In the genomic region with DNA sequence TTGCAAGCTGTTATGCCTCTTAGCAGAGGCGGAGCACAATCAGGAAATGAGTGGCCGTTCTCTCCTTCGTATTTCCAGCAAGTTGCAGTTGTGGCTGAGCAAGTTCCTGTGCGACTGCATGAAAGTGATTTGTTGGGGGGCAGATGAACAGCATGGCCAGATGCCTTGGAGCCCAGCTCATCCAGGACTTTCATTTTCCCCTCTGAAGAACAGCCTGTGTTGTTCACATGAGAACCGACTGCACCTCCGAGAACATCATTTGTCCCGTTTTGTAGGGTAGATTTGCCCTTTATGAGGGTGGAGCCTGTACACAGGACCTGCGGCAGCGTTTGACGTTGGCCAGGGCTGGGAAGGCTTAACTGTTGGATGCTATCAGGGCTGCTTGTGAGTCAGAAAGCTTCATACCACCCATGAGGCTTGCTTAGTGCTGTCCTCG, we compare ENCODE assay signal across 9 cellular contexts.
A peak's percentile ranks its signal among the peaks of the same experiment; 100 is the strongest.
DNase-seq lines count a peak whose midpoint lies in the region; TF ChIP-seq lines count a peak whose summit lies in the region.
"Had no signal": no experiment of that assay in that cellular context is flagged by ENCODE, and none has a peak within 500 bp of the region (broad histone marks: within the 10 kb centered on the region; RNA-seq: fewer than 3 reads in every experiment).

No MANE protein-coding gene starts in this region.

- peak; percentile 6 for DNase-seq in activated CD4-positive, CD25-positive, alpha-beta regulatory T cell treated with anti-CD3 and anti-CD28 coated beads, Interleukin-2, amount 50 U/mL, for 16 hours (ENCODE audit: low read depth, low spot score)
- DNase-seq in activated CD4-positive, CD25-positive, alpha-beta regulatory T cell treated with anti-CD3 and anti-CD28 coated beads, Interleukin-2, amount 50 U/mL, for 72 hours: no peak
- DNase-seq in activated T-helper 9 cell treated with anti-CD3 and anti-CD28 coated beads, Interleukin-2, amount 50 U/mL, for 16 hours (ENCODE audit: low read depth): peak; percentile 33
- DNase-seq in foreskin fibroblast (peak; percentile 81 to 90), globus pallidus (ENCODE audit: low spot score) (no peak), NCI-H524 (lab: John Stamatoyannopoulos, UW) (no peak), glomerular visceral epithelial cell (ENCODE audit: extremely low spot score) (no peak)
- peak; percentile 73 for DNase-seq in stimulated activated CD4-positive, alpha-beta T cell treated with anti-CD3 and anti-CD28 coated beads, Interleukin-15, amount 100 ng/mL, for 24 hours
- DNase-seq: DND-41 had no signal

- TF ChIP-seq CTCF in foreskin fibroblast (IDR thresholded peaks at IDR 0.05; ENCODE audit: low read depth, low read length): no peak

- peak overlapping the region; percentile 51 to 94 for H3K4me3 ChIP-seq in foreskin fibroblast (ENCODE audit: low read depth in 1 of 2, low read length in 2 of 2)

Comparison
In these comparisons a context has a peak if more than half of its experiments do, and no peak if none do; other contexts are left out.
1. DNase-seq: peak in activated CD4-positive, CD25-positive, alpha-beta regulatory T cell treated with anti-CD3 and anti-CD28 coated beads, Interleukin-2, amount 50 U/mL, for 16 hours (single experiment), activated T-helper 9 cell treated with anti-CD3 and anti-CD28 coated beads, Interleukin-2, amount 50 U/mL, for 16 hours (single experiment), foreskin fibroblast (2 of 2) and stimulated activated CD4-positive, alpha-beta T cell treated with anti-CD3 and anti-CD28 coated beads, Interleukin-15, amount 100 ng/mL, for 24 hours (single experiment); none in activated CD4-positive, CD25-positive, alpha-beta regulatory T cell treated with anti-CD3 and anti-CD28 coated beads, Interleukin-2, amount 50 U/mL, for 72 hours (single experiment), globus pallidus (single experiment), NCI-H524 (0 of 2) and glomerular visceral epithelial cell (single experiment).